8 cellular contexts compared by ENCODE assay signal in genomic region chr1:90579212-90579802, GRCh38.
A peak's percentile ranks its signal among the peaks of the same experiment; 100 is the strongest.
DNase-seq lines count a peak whose midpoint lies in the region; ATAC-seq, FAIRE-seq and TF ChIP-seq lines count a peak whose summit lies in the region.

No MANE protein-coding gene starts in this region.

- POLR2A ChIA-PET in PC-9 (lab: Charles Lee; ENCODE audit: unreplicated experiment) = no interaction called here

- H3K79me2 ChIP-seq in PC-9 (ENCODE audit: low read depth) = no peaks in the 10 kb centered on the region

- ATAC-seq in GM19452 (IDR thresholded peaks at IDR 0.05; ENCODE audit: unreplicated experiment) (peak; percentile 73), GM21447 (IDR thresholded peaks at IDR 0.05; ENCODE audit: unreplicated experiment) (no peak)

- H3K4me3 Mint-ChIP-seq in nephron progenitor cell = no peak overlapping the region

- no peak overlapping the region for H2AFZ ChIP-seq in PC-9

- H3K27ac Mint-ChIP-seq in nephron progenitor cell = no peak overlapping the region

- no TSS peak for BruUV-seq in PC-9 (replicated peaks; lab: Mats Ljungman, UMichigan)

- TF ChIP-seq CTCF in D721Med (IDR thresholded peaks at IDR 0.05; ENCODE audit: insufficient read depth, missing control alignments) (peak; percentile 72), PC-9 (conservative IDR thresholded peaks at IDR 0.05) (peak; percentile 91), nephron progenitor cell (IDR thresholded peaks at IDR 0.05) (peak; percentile 72)

- H3K4me1 Mint-ChIP-seq in nephron progenitor cell = no peaks in the 10 kb centered on the region

- no peak overlapping the region for H3K4me2 ChIP-seq in PC-9

- H3K36me3 Mint-ChIP-seq in nephron progenitor cell (ENCODE audit: low read depth) = no peaks in the 10 kb centered on the region

- no peaks in the 10 kb centered on the region for H3K36me3 ChIP-seq in PC-9 (ENCODE audit: low read depth)

- H3K27me3 Mint-ChIP-seq in nephron progenitor cell (ENCODE audit: low read depth, poor library complexity) = peaks cover 7% of the 10 kb centered on the region

- FAIRE-seq in D721Med (lab: Jason Lieb, UNC) (peak; percentile 81), endometrium (lab: Jason Lieb, UNC) (peak; percentile 8)

- no peaks in the 10 kb centered on the region; the same call in 1 of the 2 replicates for H3K9me3 ChIP-seq in PC-9 (ENCODE audit: insufficient read depth, low read depth)

- DNase-seq in D721Med (ENCODE audit: insufficient read length, low spot score) (peak; percentile 35), PC-9 (peak in 1 of 2 experiments; percentile 50), nephron progenitor cell (no peak)
- peak; percentile 55 for DNase-seq in Jurkat, Clone E6-1 (ENCODE audit: low read depth, low spot score)
- no peak for DNase-seq in activated CD4-positive, alpha-beta T cell treated with anti-CD3 and anti-CD28 coated beads, Interleukin-2, amount 50 U/mL, for 48 hours

- no peaks in the 10 kb centered on the region for H3K27me3 ChIP-seq in PC-9 (ENCODE audit: insufficient read depth, low read depth)

- H3K4me1 ChIP-seq in PC-9 (replicated peaks; ENCODE audit: insufficient read depth) = no peaks in the 10 kb centered on the region

- H3K27ac ChIP-seq in PC-9 = no peak overlapping the region

- H3K4me3 ChIP-seq in Jurkat, Clone E6-1 (ENCODE audit: low read length) = no peak overlapping the region
- H3K4me3 ChIP-seq in PC-9 = no peak overlapping the region

- no peaks in the 10 kb centered on the region for H3K9me2 ChIP-seq in PC-9 (ENCODE audit: insufficient read depth)

- H3F3A ChIP-seq in PC-9 (ENCODE audit: insufficient read depth, low read depth) = no peaks in the 10 kb centered on the region

- H3K9me3 Mint-ChIP-seq in nephron progenitor cell = peaks cover 4% of the 10 kb centered on the region

- intact Hi-C loops in PC-9 (cut with micrococcal nuclease; ENCODE audit: unreplicated experiment) = no loop called here

- no peaks in the 10 kb centered on the region for H4K20me1 ChIP-seq in PC-9 (ENCODE audit: insufficient read depth)

- CTCF ChIA-PET in PC-9 (lab: Charles Lee) = interaction anchor here (0.6 kb wide), 1 partner anchor 495 kb away, joined by 3 read pairs; no protein-coding TSS in a partner anchor

Comparison
In these comparisons a context has a peak if more than half of its experiments do, and no peak if none do; other contexts are left out.
1. DNase-seq: peak in D721Med (single experiment) and Jurkat, Clone E6-1 (single experiment); none in nephron progenitor cell (single experiment) and activated CD4-positive, alpha-beta T cell treated with anti-CD3 and anti-CD28 coated beads, Interleukin-2, amount 50 U/mL, for 48 hours (0 of 2).
2. Peak in every context shown above with its lines, with median percentiles within 50 percentile points of each other: CTCF ChIP-seq.